Comparison of ENCODE assay signal across 9 cellular contexts in genomic region chr10:120969219-120969645, GRCh38.
DNase-seq lines count a peak whose midpoint lies in the region; ATAC-seq, FAIRE-seq and TF ChIP-seq lines count a peak whose summit lies in the region.
"Had no signal": no experiment of that assay in that cellular context is flagged by ENCODE, and none has a peak within 500 bp of the region (broad histone marks: within the 10 kb centered on the region; RNA-seq: fewer than 3 reads in every experiment).

No MANE protein-coding gene starts in this region.

- WGBS in hepatocyte (ENCODE audit: low lambda C conversion rate, missing lambda C conversion rate): 78% methylated on average over 5 of the region's 5 CpGs

- peak; percentile 61 for DNase-seq in RCC 7860 (ENCODE audit: low spot score)
- no peak for DNase-seq in stimulated activated naive CD8-positive, alpha-beta T cell treated with anti-CD3 and anti-CD28 coated beads, Interleukin-15, amount 100 ng/mL, for 72 hours
- DNase-seq in hepatocyte (ENCODE audit: low spot score): no peak
- no peak for DNase-seq in activated CD4-positive, CD25-positive, alpha-beta regulatory T cell (lab: John Stamatoyannopoulos, UW)
- DNase-seq: DND-41, NCI-H446 had no signal

- peaks cover 7% of the 10 kb centered on the region for H3K4me1 Mint-ChIP-seq in stimulated activated naive CD8-positive, alpha-beta T cell treated with anti-CD3 and anti-CD28 coated beads, Interleukin-15, amount 100 ng/mL, for 72 hours

- H3K27ac Mint-ChIP-seq in stimulated activated naive CD8-positive, alpha-beta T cell treated with anti-CD3 and anti-CD28 coated beads, Interleukin-15, amount 100 ng/mL, for 72 hours: no peak overlapping the region

- H3K9me2 ChIP-seq in hepatocyte (replicated peaks; ENCODE audit: insufficient read depth): no peaks in the 10 kb centered on the region

- H3K4me3 ChIP-seq in hepatocyte: no peak overlapping the region

- H3K27me3 Mint-ChIP-seq in stimulated activated naive CD8-positive, alpha-beta T cell treated with anti-CD3 and anti-CD28 coated beads, Interleukin-15, amount 100 ng/mL, for 72 hours: peaks cover 21% of the 10 kb centered on the region

- H3K9me3 ChIP-seq in hepatocyte (ENCODE audit: low read depth): no peaks in the 10 kb centered on the region

- peaks cover 19% of the 10 kb centered on the region for H3K4me1 ChIP-seq in hepatocyte (ENCODE audit: insufficient read depth)

- FAIRE-seq in RCC 7860 (lab: Jason Lieb, UNC): peak; percentile 58

- peaks cover 3 to 12% of the 10 kb centered on the region in 2 donors for H3K9me3 Mint-ChIP-seq in stimulated activated naive CD8-positive, alpha-beta T cell treated with anti-CD3 and anti-CD28 coated beads, Interleukin-15, amount 100 ng/mL, for 72 hours

- H3K27ac ChIP-seq in hepatocyte: no peak overlapping the region

- H3K4me2 ChIP-seq in hepatocyte: no peak overlapping the region

- H4K20me1 ChIP-seq in hepatocyte (ENCODE audit: insufficient read depth, poor library complexity, severe bottlenecking): no peaks in the 10 kb centered on the region

- no peak overlapping the region for H3K4me3 Mint-ChIP-seq in stimulated activated naive CD8-positive, alpha-beta T cell treated with anti-CD3 and anti-CD28 coated beads, Interleukin-15, amount 100 ng/mL, for 72 hours

- ATAC-seq in GM21381 (IDR thresholded peaks at IDR 0.05; ENCODE audit: unreplicated experiment): peak; percentile 81
- ATAC-seq in HG03196 (IDR thresholded peaks at IDR 0.05; ENCODE audit: unreplicated experiment): peak; percentile 70
- peak; percentile 78 for ATAC-seq in stimulated activated naive CD8-positive, alpha-beta T cell treated with anti-CD3 and anti-CD28 coated beads, Interleukin-15, amount 100 ng/mL, for 72 hours
- ATAC-seq in HG03108 (IDR thresholded peaks at IDR 0.05; ENCODE audit: unreplicated experiment): no peak

- no peaks in the 10 kb centered on the region for H3K27me3 ChIP-seq in hepatocyte

- H3K36me3 ChIP-seq in hepatocyte (replicated peaks; ENCODE audit: insufficient read depth, low read depth): no peaks in the 10 kb centered on the region

- H2AFZ ChIP-seq in hepatocyte: no peak overlapping the region

- no peak for TF ChIP-seq CTCF in hepatocyte (IDR thresholded peaks at IDR 0.05; ENCODE audit: poor library complexity)

- H3K79me2 ChIP-seq in hepatocyte: no peaks in the 10 kb centered on the region
